ENCODE assay signal across 19 cellular contexts in the genomic region with DNA sequence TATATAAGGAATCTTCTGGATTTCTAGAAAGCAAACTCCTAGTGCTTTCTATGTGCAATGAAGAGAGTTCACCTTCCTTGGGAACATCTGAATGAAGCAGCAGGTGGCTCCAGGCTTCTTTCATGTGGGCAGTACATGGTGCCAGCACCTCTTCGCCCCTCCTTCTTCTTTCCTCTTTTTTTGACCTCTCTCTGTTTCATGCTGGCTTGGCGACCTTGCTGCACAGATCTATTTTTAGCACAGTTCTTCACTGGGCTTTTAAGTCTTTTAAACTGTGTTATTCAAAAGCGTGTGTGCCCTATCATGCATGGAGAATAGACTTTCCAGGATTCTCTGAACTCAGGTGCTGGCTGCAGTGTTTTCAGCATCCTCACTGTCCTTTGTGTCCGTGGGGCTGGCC.
"Had no signal": no experiment of that assay in that cellular context is flagged by ENCODE, and none has a peak within 500 bp of the region (broad histone marks: within the 10 kb centered on the region; RNA-seq: fewer than 3 reads in every experiment).

No MANE protein-coding gene starts in this region.

- DNase-seq: activated CD4-positive, alpha-beta T cell treated with anti-CD3 and anti-CD28 coated beads for 1 hour; activated CD4-positive, alpha-beta T cell treated with anti-CD3 and anti-CD28 coated beads, Interleukin-2, amount 50 U/mL, for 4 hours; activated naive CD4-positive, alpha-beta T cell treated with anti-CD3 and anti-CD28 coated beads, Interleukin-2, amount 10 ng/mL, durations not matched to agents 7 days and 5 days; activated T-cell treated with anti-CD3 and anti-CD28 coated beads, Interleukin-2, amount 50 U/mL, for 1 hour; erythroblast; heart right ventricle; lower lobe of right lung; psoas muscle; right lobe of liver; stimulated activated CD4-positive, alpha-beta T cell treated with anti-CD3 and anti-CD28 coated beads, Interleukin-4, amount 100 ng/mL, for 4 hours; stimulated activated CD8-positive, alpha-beta memory T cell treated with anti-CD3 and anti-CD28 coated beads, Interleukin-4, amount 100 ng/mL, for 48 hours; stimulated activated naive CD8-positive, alpha-beta T cell treated with anti-CD3 and anti-CD28 coated beads, Interleukin-15, Interleukin-2, amounts not matched to agents 100 U/mL and 50 U/mL, for 24 hours; T-helper 9 cell; trophoblast cell had no signal

- H3K4me1 Mint-ChIP-seq: mesothelial cell of epicardium had no signal

- H3K27ac ChIP-seq: ascending aorta, gastroesophageal sphincter, heart right ventricle, lower lobe of right lung, psoas muscle, right lobe of liver had no signal

- H3K9me3 ChIP-seq: ascending aorta, gastroesophageal sphincter, lower lobe of right lung, psoas muscle, right lobe of liver had no signal

- H3K27ac Mint-ChIP-seq: activated naive CD4-positive, alpha-beta T cell treated with anti-CD3 and anti-CD28 coated beads, Interleukin-2, amount 10 ng/mL, durations not matched to agents 7 days and 5 days; activated T-helper 2 cell treated with anti-CD3 and anti-CD28 coated beads, Interferon-gamma antibody, Interleukin-2, Interleukin-4, amounts not matched to agents 10 μg/mL and 5 μg/mL and 100 μg/mL, durations not matched to agents 14 hours and 24 hours and 36 hours; mesothelial cell of epicardium had no signal

- H3K4me1 ChIP-seq: ascending aorta, lower lobe of right lung, psoas muscle, right lobe of liver had no signal

- ATAC-seq: gastroesophageal sphincter; heart right ventricle; lower lobe of right lung; psoas muscle; right lobe of liver; stimulated activated naive CD8-positive, alpha-beta T cell treated with anti-CD3 and anti-CD28 coated beads, Interleukin-15, Interleukin-2, amounts not matched to agents 100 U/mL and 50 U/mL, for 24 hours had no signal

- H3K4me3 Mint-ChIP-seq: activated naive CD4-positive, alpha-beta T cell treated with anti-CD3 and anti-CD28 coated beads, Interleukin-2, amount 10 ng/mL, durations not matched to agents 7 days and 5 days; mesothelial cell of epicardium had no signal

- H3K27me3 ChIP-seq: ascending aorta, gastroesophageal sphincter, right lobe of liver had no signal

- H3K36me3 Mint-ChIP-seq: mesothelial cell of epicardium had no signal

- H3K4me3 ChIP-seq: ascending aorta, gastroesophageal sphincter, heart right ventricle, lower lobe of right lung, psoas muscle, right lobe of liver, smooth muscle cell had no signal

- H3K9me3 Mint-ChIP-seq: activated T-helper 2 cell treated with anti-CD3 and anti-CD28 coated beads, Interferon-gamma antibody, Interleukin-2, Interleukin-4, amounts not matched to agents 10 μg/mL and 5 μg/mL and 100 μg/mL, durations not matched to agents 14 hours and 24 hours and 36 hours; mesothelial cell of epicardium had no signal

- H3K36me3 ChIP-seq: ascending aorta, gastroesophageal sphincter, heart right ventricle, lower lobe of right lung, right lobe of liver had no signal
